ENCODE assay signal across 8 cellular contexts in the genomic region with DNA sequence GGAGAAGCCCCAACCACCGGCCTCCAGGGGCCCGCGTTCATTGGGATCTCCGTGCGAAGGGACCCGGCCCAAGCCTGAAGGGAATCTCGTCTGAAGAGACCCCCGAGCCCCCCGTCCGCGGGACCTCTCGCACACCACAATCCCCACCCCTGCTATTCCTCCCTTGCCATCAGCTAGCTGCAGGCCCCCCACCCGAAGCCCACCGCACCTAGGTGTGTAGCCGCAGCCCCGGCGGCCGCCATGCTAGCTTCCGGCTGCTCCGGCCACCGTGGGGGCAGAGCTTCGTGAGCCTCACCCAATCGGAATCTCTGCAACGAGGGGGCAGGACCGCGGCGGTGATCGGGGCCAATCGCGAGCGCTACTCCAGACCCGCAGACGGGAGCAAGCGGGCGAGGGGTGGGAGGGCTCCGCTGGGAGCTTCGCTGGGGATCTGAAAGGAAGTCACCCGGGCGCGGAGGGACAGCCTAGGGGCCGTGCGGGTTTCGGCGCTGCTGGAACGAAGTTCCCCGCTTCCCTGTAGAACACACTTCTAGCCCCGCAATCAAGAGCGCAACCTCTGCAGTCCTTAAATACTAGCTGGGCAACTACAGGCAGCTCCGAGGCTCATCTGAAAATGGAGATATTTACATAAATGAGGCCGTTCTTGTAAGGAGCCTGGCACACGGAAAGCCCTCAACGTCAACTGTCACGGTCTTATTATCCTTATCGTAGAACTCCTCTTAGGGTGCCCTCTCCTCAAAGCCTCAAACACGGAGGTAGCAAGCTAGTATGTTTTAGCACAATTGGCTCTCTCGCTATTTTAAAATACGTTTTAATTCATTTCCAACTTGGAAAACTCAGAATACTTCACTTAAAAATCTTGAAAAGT. TPM values are rescaled to one million over a fixed set of nuclear protein-coding genes. Genes with fewer than 3 reads are reported as not detected.
DNase-seq lines count a peak whose midpoint lies in the region; ATAC-seq and TF ChIP-seq lines count a peak whose summit lies in the region.

Gene PIGS, minus strand, starts transcription at position 270 of the 868 bp plus-strand sequence. Its CDS starts 28 bp downstream, at position 242.

- H3K36me3 ChIP-seq in right atrium auricular region, result peaks cover 6% of the 10 kb centered on the region
- H3K36me3 ChIP-seq in psoas muscle (ENCODE audit: insufficient read depth in 1 of 2, low read depth in 1 of 2), result peaks cover 0 to 27% of the 10 kb centered on the region in 2 donors
- H3K36me3 ChIP-seq in urinary bladder (ENCODE audit: insufficient read depth), result peaks cover under 1% of the 10 kb centered on the region

- intact Hi-C loops in T-helper 2 cell treated with Interferon-gamma antibody and Interleukin-4, amounts not matched to agents 100 ng/mL and 5 ng/mL, for 36 hours (cut with micrococcal nuclease), result loop anchor here (1.0 to 2.0 kb wide), 2 partner anchors 19 to 139 kb away; partner anchors contain the start of genes PROCA1 and UNC119
- intact Hi-C loops in psoas muscle (cut with DNase I), result no loop called here

- H3K4me3 ChIP-seq in right atrium auricular region, result peak within 1 kb of the TSS; percentile 73 to 85
- H3K4me3 ChIP-seq in psoas muscle, result peak within 1 kb of the TSS; percentile 75
- H3K4me3 ChIP-seq in urinary bladder (ENCODE audit: low read depth, low read length), result peak within 1 kb of the TSS; percentile 84

- H3K9me3 ChIP-seq in right atrium auricular region, result no peaks in the 10 kb centered on the region
- no peaks in the 10 kb centered on the region for H3K9me3 ChIP-seq in psoas muscle

- DNase-seq in NCI-H187 (lab: John Stamatoyannopoulos, UW) (peak; percentile 53 to 91), anterior cingulate cortex (lab: John Stamatoyannopoulos, UW) (peak; percentile 76 to 98 (median 94)), right atrium auricular region (ENCODE audit: low spot score) (peak; percentile 93), psoas muscle (peak; percentile 95 to 97)

- peak; percentile 90 for ATAC-seq in HG02885 (IDR thresholded peaks at IDR 0.05; ENCODE audit: poor library complexity, unreplicated experiment)
- ATAC-seq in psoas muscle, result peak; percentile 98 to 99 (median 99)

- peak; percentile 82 for TF ChIP-seq POLR2A in GM15510 (IDR thresholded peaks at IDR 0.05; ENCODE audit: borderline replicate concordance, extremely low read depth, insufficient read length)

- TF ChIP-seq CTCF in right atrium auricular region (IDR thresholded peaks at IDR 0.05), result no peak
- no peak for TF ChIP-seq CTCF in psoas muscle (IDR thresholded peaks at IDR 0.05)

- H3K4me1 ChIP-seq in right atrium auricular region, result peaks cover 0 to 48% of the 10 kb centered on the region in 2 donors
- peaks cover 18% of the 10 kb centered on the region for H3K4me1 ChIP-seq in psoas muscle
- no peaks in the 10 kb centered on the region for H3K4me1 ChIP-seq in urinary bladder (ENCODE audit: insufficient read depth)

- H3K27me3 ChIP-seq in right atrium auricular region, result no peaks in the 10 kb centered on the region
- no peaks in the 10 kb centered on the region for H3K27me3 ChIP-seq in psoas muscle (ENCODE audit: insufficient read depth in 3 of 3, low read length in 2 of 3)

- H3K27ac ChIP-seq in right atrium auricular region (peak within 1 kb of the TSS; percentile 79 to 84), psoas muscle (peak within 1 kb of the TSS; percentile 82), urinary bladder (ENCODE audit: low read depth) (peak within 1 kb of the TSS; percentile 57)

- WGBS in psoas muscle, 3 donors, result 0 to 1% (median 0%) methylated on average over 46 to 57 of the region's 57 CpGs
- whole genome bisulfite sequencing in urinary bladder, result under 1% methylated on average over 57 of the region's 57 CpGs

RNA-seq across cellular contexts. Expression of gene PIGS, which starts in this region (rescaled TPM):
- 59.9 and 66.6 TPM in 2 replicates for total RNA-seq in T-helper 2 cell treated with Interferon-gamma antibody and Interleukin-4, amounts not matched to agents 100 ng/mL and 5 ng/mL, for 36 hours
- 10 to 100 TPM; 51.6 to 74.8 TPM for total RNA-seq in right atrium auricular region
- 10 to 100 TPM; 30.5 to 44.9 (median 33.4) TPM for total RNA-seq in psoas muscle
- polyA plus RNA-seq in psoas muscle, result 10 to 100 TPM; 16.7 to 37.1 (median 26.4) TPM
- total RNA-seq in urinary bladder, result 21.1 TPM
- 64.4 TPM for polyA plus RNA-seq in urinary bladder

Comparison
In these comparisons a context has a peak if more than half of its experiments do, and no peak if none do; other contexts are left out.
1. Peak in every context shown above with its lines: DNase-seq, ATAC-seq, H3K4me3 ChIP-seq and H3K27ac ChIP-seq.